8 cellular contexts compared by ENCODE assay signal in genomic region chr1:25858494-25858893, GRCh38. TPM values are rescaled to one million over a fixed set of nuclear protein-coding genes. Genes with fewer than 3 reads are reported as not detected.
DNase-seq lines count a peak whose midpoint lies in the region; ATAC-seq, FAIRE-seq and TF ChIP-seq lines count a peak whose summit lies in the region.

No MANE protein-coding gene starts in this region.

- POLR2A ChIA-PET in PC-3 (lab: Charles Lee; ENCODE audit: unreplicated experiment) (interaction anchor here (0.7 kb wide), 1 partner anchor 338 kb away, joined by 3 read pairs; no protein-coding TSS in a partner anchor), H1 (lab: Charles Lee; ENCODE audit: partially characterized antibody) (interaction anchor here (0.7 to 3.2 kb wide), 9 partner anchors 9 to 152 kb away, joined by 3 to 21 read pairs (median 4); partner anchors contain the start of genes MTFR1L and PAQR7)

- H2BK12ac ChIP-seq in H1 (ENCODE audit: low read depth, low read length) = no peak overlapping the region; the same call in 1 of the 2 replicates

- no peaks in the 10 kb centered on the region for H3K9me3 ChIP-seq in PC-3 (ENCODE audit: low read length)
- H3K9me3 ChIP-seq in H1 (ENCODE audit: insufficient read depth in 2 of 2, low read depth in 1 of 2, low read length in 1 of 2) = no peaks in the 10 kb centered on the region

- peak overlapping the region; percentile 89 for H3K9ac ChIP-seq in PC-3 (ENCODE audit: low read length)
- peak overlapping the region; percentile 36 to 95 (median 94) for H3K9ac ChIP-seq in H1 (replicated peaks in 1 of 4; ENCODE audit: extremely low read depth in 1 of 4, low read depth in 3 of 4, low read length in 3 of 4)

- H4K5ac ChIP-seq in H1 (ENCODE audit: insufficient read length, low read depth, low read length) = no peak overlapping the region

- H2AFZ ChIP-seq in PC-3 (ENCODE audit: low read length) (peak overlapping the region; percentile 67; the same call in 1 of the 2 replicates), H1 (ENCODE audit: low read length) (peak overlapping the region; percentile 77; the same call in 1 of the 2 replicates)

- no peak for TF ChIP-seq RAD21 in H1 (IDR thresholded peaks at IDR 0.05 in 1 of 2, conservative IDR thresholded peaks at IDR 0.05 in 1 of 2; ENCODE audit: low read depth in 2 of 2, low read length in 2 of 2)

- H3K4me1 ChIP-seq in PC-3 (ENCODE audit: insufficient read depth, low read length) = 0 out of 2 replicates have a peak, but pooled peaks cover 7% of the 10 kb centered on the region
- no peaks in the 10 kb centered on the region; a peak in 2 of 7 replicates for H3K4me1 ChIP-seq in H1 (replicated peaks in 1 of 4; ENCODE audit: control insufficient read depth in 3 of 4, insufficient read depth in 4 of 4, low read length in 3 of 4)

- DNase-seq in DMS53 (lab: John Stamatoyannopoulos, UW) = peak; percentile 70
- no peak for DNase-seq in DMS53 treated with DMSO at 0.1 percent for 48 hours (lab: John Stamatoyannopoulos, UW; ENCODE audit: unreplicated experiment)
- peak; percentile 8 for DNase-seq in PC-3
- DNase-seq in H1 (ENCODE audit: low read depth in 1 of 2, low spot score in 2 of 2) = no peak
- no peak for DNase-seq in retinal pigment epithelial cell (ENCODE audit: low read depth)
- DNase-seq in frontal cortex (ENCODE audit: low spot score in 2 of 2) = no peak

- H3K23me2 ChIP-seq in H1 (ENCODE audit: low read depth, low read length) = peaks cover 14% of the 10 kb centered on the region

- H4K8ac ChIP-seq in H1 (ENCODE audit: extremely low read depth, insufficient read depth, low read length) = peak overlapping the region; percentile 96

- peak overlapping the region; percentile 98 for H3K4ac ChIP-seq in H1 (replicated peaks; ENCODE audit: insufficient read length, low read depth, low read length)

- 23% methylated on average over 7 of the region's 7 CpGs; no CpG with 5 or more reads in 1 of the 2 experiments for WGBS in H1 (ENCODE audit: extremely low coverage in 1 of 2, insufficient coverage in 1 of 2, insufficient read length in 1 of 2, insufficient replicate concordance in 2 of 2, low coverage in 1 of 2, low lambda C conversion rate in 2 of 2, missing lambda C conversion rate in 1 of 2), 2 experiments

- no peak overlapping the region for H2BK120ac ChIP-seq in H1 (replicated peaks; ENCODE audit: low read depth, low read length)

- intact Hi-C loops in PC-3 (cut with micrococcal nuclease) = no loop called here

- H3K79me2 ChIP-seq in PC-3 (ENCODE audit: low read length) = peaks cover 56% of the 10 kb centered on the region
- peaks cover 6 to 48% of the 10 kb centered on the region in 2 experiments; a peak in 3 of 4 replicates for H3K79me2 ChIP-seq in H1 (ENCODE audit: control insufficient read depth in 1 of 2, insufficient read depth in 2 of 2, low read length in 2 of 2)

- H3K56ac ChIP-seq in H1 (replicated peaks; ENCODE audit: insufficient read length, low read depth, low read length) = peak overlapping the region; percentile 51

- H3K23ac ChIP-seq in H1 (ENCODE audit: insufficient read length) = no peak overlapping the region

- no peak; a peak in 1 of 3 replicates for TF ChIP-seq POLR2A in H1 (IDR thresholded peaks at IDR 0.05; ENCODE audit: control extremely low read depth in 1 of 2, low read depth in 2 of 2, low read length in 2 of 2)

- H3K79me1 ChIP-seq in H1 (ENCODE audit: low read depth, low read length) = peaks cover 2% of the 10 kb centered on the region; the same call in 1 of the 2 replicates

- ATAC-seq in PC-3 = peak; percentile 7; the same call in 1 of the 2 replicates
- ATAC-seq in GM18873 (IDR thresholded peaks at IDR 0.05; ENCODE audit: low FRiP score, unreplicated experiment) = no peak
- no peak for ATAC-seq in GM21723 (IDR thresholded peaks at IDR 0.05; ENCODE audit: unreplicated experiment)

- peak overlapping the region; percentile 69 for H2BK5ac ChIP-seq in H1 (ENCODE audit: low read depth, low read length)

- TF ChIP-seq EP300 in H1 (IDR thresholded peaks at IDR 0.05; ENCODE audit: borderline replicate concordance in 1 of 2, low read depth in 2 of 2, low read length in 2 of 2) = no peak

- no peak overlapping the region for H3K18ac ChIP-seq in H1 (ENCODE audit: extremely low read depth, low read length)

- H3K27me3 ChIP-seq in PC-3 (ENCODE audit: low read length) (no peaks in the 10 kb centered on the region), H1 (replicated peaks in 1 of 4; ENCODE audit: control insufficient read depth in 3 of 4, extremely low read depth in 1 of 4, insufficient read depth in 3 of 4, low read length in 3 of 4) (no peaks in the 10 kb centered on the region)

- peak overlapping the region; percentile 12; the same call in 1 of the 2 replicates for H2BK15ac ChIP-seq in H1 (ENCODE audit: low read length)

- no peaks in the 10 kb centered on the region for H3K9me2 ChIP-seq in PC-3 (replicated peaks; ENCODE audit: low read length)

- FAIRE-seq in H1 (lab: Jason Lieb, UNC) (no peak), frontal cortex (lab: Jason Lieb, UNC) (no peak)

- CTCF ChIA-PET in PC-3 (lab: Charles Lee) = interaction anchor here (0.6 kb wide), 1 partner anchor 139 kb away, joined by 3 read pairs; the partner anchor contains the start of gene PAFAH2
- CTCF ChIA-PET in H1 (lab: Charles Lee; ENCODE audit: partially characterized antibody) = interaction anchor here (1.0 to 1.7 kb wide), 2 partner anchors 37 to 38 kb away, joined by 4 to 5 read pairs; no protein-coding TSS in a partner anchor

- H3K4me3 ChIP-seq in PC-3 (ENCODE audit: low read length) (peak overlapping the region; percentile 79), H1 (ENCODE audit: extremely low read depth in 1 of 4, insufficient read depth in 2 of 4, low read depth in 3 of 4, low read length in 4 of 4) (peak overlapping the region; percentile 76 to 94 (median 86)), retinal pigment epithelial cell (ENCODE audit: low read length) (peak overlapping the region; percentile 64)

- H4K91ac ChIP-seq in H1 (replicated peaks; ENCODE audit: insufficient read length, low read length) = no peak overlapping the region

- no peak overlapping the region for H2BK20ac ChIP-seq in H1 (ENCODE audit: low read length)

- BruUV-seq in PC-3 (replicated peaks; lab: Mats Ljungman, UMichigan) = TSS peak; percentile 39

- H4K20me1 ChIP-seq in PC-3 (ENCODE audit: low read length) (peaks cover 4% of the 10 kb centered on the region; the same call in 1 of the 2 replicates), H1 (replicated peaks in 1 of 2; ENCODE audit: control insufficient read depth in 1 of 2, insufficient read depth in 2 of 2, low read length in 2 of 2) (peaks cover 1 to 3% of the 10 kb centered on the region in 2 experiments)

- no peak overlapping the region for H2AK5ac ChIP-seq in H1 (ENCODE audit: low read depth, low read length)

- H3K36me3 ChIP-seq in PC-3 (ENCODE audit: low read depth, low read length) (no peaks in the 10 kb centered on the region), H1 (ENCODE audit: control insufficient read depth in 2 of 4, insufficient read depth in 4 of 4, low read length in 3 of 4) (peaks cover 0 to 8% (median 1%) of the 10 kb centered on the region in 4 experiments; a peak in 3 of 8 replicates)

- no peak overlapping the region for H3K14ac ChIP-seq in H1 (ENCODE audit: insufficient read length)

- no peaks in the 10 kb centered on the region for H3F3A ChIP-seq in PC-3 (ENCODE audit: low read length, unreplicated experiment)

- H3K27ac ChIP-seq in PC-3 (ENCODE audit: low read length) (no peak overlapping the region), H1 (ENCODE audit: low read depth, low read length) (peak overlapping the region; percentile 89)

- no peak for TF ChIP-seq CTCF in PC-3 (conservative IDR thresholded peaks at IDR 0.05; ENCODE audit: low read depth, low read length)
- TF ChIP-seq CTCF in H1 (IDR thresholded peaks at IDR 0.05; ENCODE audit: control extremely low read depth in 1 of 3, insufficient read depth in 1 of 3, low read depth in 1 of 3, low read length in 3 of 3) = no peak
- no peak for TF ChIP-seq CTCF in retinal pigment epithelial cell (conservative IDR thresholded peaks at IDR 0.05; ENCODE audit: low read depth, low read length)

- H3K4me2 ChIP-seq in PC-3 (ENCODE audit: low read length) (peak overlapping the region; percentile 85), H1 (ENCODE audit: insufficient read depth in 1 of 2, low read depth in 2 of 2, low read length in 2 of 2) (peak overlapping the region; percentile 84 to 88)

RNA-seq across cellular contexts. Expression of gene AUNIP, which starts 0.8 kb away (rescaled TPM):
- total RNA-seq in PC-3 (2014; rRNA removed) = 17.6 and 22.2 TPM in 2 replicates
- 22.9 and 23.2 TPM in 2 replicates for total RNA-seq in H1 (2021; fragmentation: NEBNext Ultra II Directional; extraction: Animal tissue kit (Norgen Biotek cat#: 25700))
- polyA plus RNA-seq in H1 (2011; rRNA removed) = 15.4 and 18.6 TPM in 2 replicates
- polyA plus RNA-seq in H1 (2011; cell fraction: cytosol; rRNA removed) = 16.5 TPM
- 13.9 TPM for polyA plus RNA-seq in H1 (2011; cell fraction: nucleus; rRNA removed)
- 14.8 to 20.4 TPM (median 15.7 TPM) in 4 replicates for polyA plus RNA-seq in H1 (2012, experiment 1 of 2)
- polyA plus RNA-seq in H1 (2012, experiment 2 of 2) = 12.1 TPM
- 14.6 TPM for polyA plus RNA-seq in H1 (2013, experiment 1 of 2)
- 15.5 TPM for polyA plus RNA-seq in H1 (2013, experiment 2 of 2)
- 19.1 and 23.3 TPM in 2 replicates for polyA minus RNA-seq in H1 (2011; rRNA and poly(A)+ RNA removed)
- polyA minus RNA-seq in H1 (2011; cell fraction: cytosol; rRNA and poly(A)+ RNA removed) = 12.3 TPM
- 29.0 TPM for polyA minus RNA-seq in H1 (2011; cell fraction: nucleus; rRNA and poly(A)+ RNA removed)
- total RNA-seq in frontal cortex = 0.82 TPM

RNA-seq across cellular contexts. Expression of gene PAQR7, which starts 17.0 kb away (rescaled TPM):
- total RNA-seq in PC-3 (2014; rRNA removed) (6.4 and 7.2 TPM in 2 replicates), frontal cortex (8.6 TPM)
- 7.3 and 7.7 TPM in 2 replicates for total RNA-seq in H1 (2021; fragmentation: NEBNext Ultra II Directional; extraction: Animal tissue kit (Norgen Biotek cat#: 25700))
- polyA plus RNA-seq in H1 (2011; rRNA removed) = 7.4 and 9.0 TPM in 2 replicates
- polyA plus RNA-seq in H1 (2011; cell fraction: cytosol; rRNA removed) = 6.5 TPM
- polyA plus RNA-seq in H1 (2011; cell fraction: nucleus; rRNA removed) = 6.1 TPM
- 6.2 to 8.2 TPM (median 7.5 TPM) in 4 replicates for polyA plus RNA-seq in H1 (2012, experiment 1 of 2)
- polyA plus RNA-seq in H1 (2012, experiment 2 of 2) = 6.0 TPM
- polyA plus RNA-seq in H1 (2013, experiment 1 of 2) = 7.1 TPM
- 8.3 TPM for polyA plus RNA-seq in H1 (2013, experiment 2 of 2)
- 10.1 and 10.5 TPM in 2 replicates for polyA minus RNA-seq in H1 (2011; rRNA and poly(A)+ RNA removed)
- 7.6 TPM for polyA minus RNA-seq in H1 (2011; cell fraction: cytosol; rRNA and poly(A)+ RNA removed)
- 4.5 TPM for polyA minus RNA-seq in H1 (2011; cell fraction: nucleus; rRNA and poly(A)+ RNA removed)

RNA-seq across cellular contexts. Expression of gene MTFR1L, which starts 38.7 kb away (rescaled TPM):
- 32.3 and 35.6 TPM in 2 replicates for total RNA-seq in PC-3 (2014; rRNA removed)
- 20.8 and 23.1 TPM in 2 replicates for total RNA-seq in H1 (2021; fragmentation: NEBNext Ultra II Directional; extraction: Animal tissue kit (Norgen Biotek cat#: 25700))
- polyA plus RNA-seq in H1 (2011; rRNA removed) = 23.1 and 39.9 TPM in 2 replicates
- polyA plus RNA-seq in H1 (2011; cell fraction: cytosol; rRNA removed) = 25.9 TPM
- 27.3 TPM for polyA plus RNA-seq in H1 (2011; cell fraction: nucleus; rRNA removed)
- polyA plus RNA-seq in H1 (2012, experiment 1 of 2) = 20.5 to 26.2 TPM (median 22.8 TPM) in 4 replicates
- 21.2 TPM for polyA plus RNA-seq in H1 (2012, experiment 2 of 2)
- polyA plus RNA-seq in H1 (2013, experiment 1 of 2) = 17.5 TPM
- polyA plus RNA-seq in H1 (2013, experiment 2 of 2) = 15.3 TPM
- polyA minus RNA-seq in H1 (2011; rRNA and poly(A)+ RNA removed) = 23.2 and 27.4 TPM in 2 replicates
- polyA minus RNA-seq in H1 (2011; cell fraction: cytosol; rRNA and poly(A)+ RNA removed) = 10.6 TPM
- 16.7 TPM for polyA minus RNA-seq in H1 (2011; cell fraction: nucleus; rRNA and poly(A)+ RNA removed)
- 33.0 TPM for total RNA-seq in frontal cortex

RNA-seq across cellular contexts. Expression of gene STMN1, which starts 47.7 kb away (rescaled TPM):
- total RNA-seq in PC-3 (2014; rRNA removed) = 177 and 206 TPM in 2 replicates
- 561 and 564 TPM in 2 replicates for total RNA-seq in H1 (2021; fragmentation: NEBNext Ultra II Directional; extraction: Animal tissue kit (Norgen Biotek cat#: 25700))
- polyA plus RNA-seq in H1 (2011; rRNA removed) = 78.4 and 116 TPM in 2 replicates
- 189 TPM for polyA plus RNA-seq in H1 (2011; cell fraction: cytosol; rRNA removed)
- 60.2 TPM for polyA plus RNA-seq in H1 (2011; cell fraction: nucleus; rRNA removed)
- polyA plus RNA-seq in H1 (2012, experiment 1 of 2) = 352 to 483 TPM (median 373 TPM) in 4 replicates
- 113 TPM for polyA plus RNA-seq in H1 (2012, experiment 2 of 2)
- 403 TPM for polyA plus RNA-seq in H1 (2013, experiment 1 of 2)
- 416 TPM for polyA plus RNA-seq in H1 (2013, experiment 2 of 2)
- 28.0 and 32.8 TPM in 2 replicates for polyA minus RNA-seq in H1 (2011; rRNA and poly(A)+ RNA removed)
- 51.4 TPM for polyA minus RNA-seq in H1 (2011; cell fraction: cytosol; rRNA and poly(A)+ RNA removed)
- 64.6 TPM for polyA minus RNA-seq in H1 (2011; cell fraction: nucleus; rRNA and poly(A)+ RNA removed)
- total RNA-seq in frontal cortex = 1,181 TPM

RNA-seq across cellular contexts. Expression of gene SELENON, which starts 58.5 kb away (rescaled TPM):
- total RNA-seq in PC-3 (2014; rRNA removed) (38.6 and 43.7 TPM in 2 replicates), frontal cortex (6.1 TPM)
- total RNA-seq in H1 (2021; fragmentation: NEBNext Ultra II Directional; extraction: Animal tissue kit (Norgen Biotek cat#: 25700)) = 77.4 and 77.6 TPM in 2 replicates
- 43.0 and 67.3 TPM in 2 replicates for polyA plus RNA-seq in H1 (2011; rRNA removed)
- polyA plus RNA-seq in H1 (2011; cell fraction: cytosol; rRNA removed) = 36.6 TPM
- polyA plus RNA-seq in H1 (2011; cell fraction: nucleus; rRNA removed) = 58.6 TPM
- 72.8 to 99.4 TPM (median 83.9 TPM) in 4 replicates for polyA plus RNA-seq in H1 (2012, experiment 1 of 2)
- polyA plus RNA-seq in H1 (2012, experiment 2 of 2) = 89.8 TPM
- polyA plus RNA-seq in H1 (2013, experiment 1 of 2) = 103 TPM
- polyA plus RNA-seq in H1 (2013, experiment 2 of 2) = 109 TPM
- 25.4 and 44.6 TPM in 2 replicates for polyA minus RNA-seq in H1 (2011; rRNA and poly(A)+ RNA removed)
- polyA minus RNA-seq in H1 (2011; cell fraction: cytosol; rRNA and poly(A)+ RNA removed) = 47.6 TPM
- polyA minus RNA-seq in H1 (2011; cell fraction: nucleus; rRNA and poly(A)+ RNA removed) = 23.2 TPM

Comparison
In these comparisons a context has a peak if more than half of its experiments do, and no peak if none do; other contexts are left out.
1. DNase-seq: peak in DMS53 (single experiment) and PC-3 (single experiment); none in DMS53 treated with DMSO at 0.1 percent for 48 hours (single experiment), H1 (0 of 2), retinal pigment epithelial cell (single experiment) and frontal cortex (0 of 2).
2. RNA of gene AUNIP, which starts 0.8 kb away (total RNA-seq): 22.9 to 23.2 TPM in H1 and 17.6 to 22.2 TPM in PC-3; 0.82 TPM in frontal cortex (single experiment); every median in the first group is over 10 times any median in the second.
3. Peak in every context shown above with its lines, with median percentiles within 50 percentile points of each other: H3K4me3 ChIP-seq.